In genomic region chr14:63641473-63642228, GRCh38 we compare ENCODE assay signal across 8 cellular contexts. TPM values are rescaled to one million over a fixed set of nuclear protein-coding genes. Genes with fewer than 3 reads are reported as not detected.
DNase-seq lines count a peak whose midpoint lies in the region; ATAC-seq, FAIRE-seq and TF ChIP-seq lines count a peak whose summit lies in the region.

A gene with protein sequence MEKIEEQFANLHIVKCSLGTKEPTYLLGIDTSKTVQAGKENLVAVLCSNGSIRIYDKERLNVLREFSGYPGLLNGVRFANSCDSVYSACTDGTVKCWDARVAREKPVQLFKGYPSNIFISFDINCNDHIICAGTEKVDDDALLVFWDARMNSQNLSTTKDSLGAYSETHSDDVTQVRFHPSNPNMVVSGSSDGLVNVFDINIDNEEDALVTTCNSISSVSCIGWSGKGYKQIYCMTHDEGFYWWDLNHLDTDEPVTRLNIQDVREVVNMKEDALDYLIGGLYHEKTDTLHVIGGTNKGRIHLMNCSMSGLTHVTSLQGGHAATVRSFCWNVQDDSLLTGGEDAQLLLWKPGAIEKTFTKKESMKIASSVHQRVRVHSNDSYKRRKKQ (minus strand): TSS chr14:63641871. CDS start chr14:63599942, 41,929 bp downstream.

- H3K36me3 ChIP-seq in IMR-90 (ENCODE audit: control insufficient read depth, insufficient read depth, low read length) (no peaks in the 10 kb centered on the region), OCI-LY7 (ENCODE audit: insufficient read depth, low read length) (peaks cover 33% of the 10 kb centered on the region), endothelial cell of umbilical vein (ENCODE audit: control insufficient read depth in 2 of 2, extremely low read depth in 1 of 2, insufficient read depth in 2 of 2, low read length in 2 of 2) (no peaks in the 10 kb centered on the region)

- H2BK120ac ChIP-seq in IMR-90 (ENCODE audit: low read depth, low read length), result peak within 1 kb of the TSS; percentile 66

- peaks cover 10 to 25% of the 10 kb centered on the region in 2 experiments; a peak in 2 of 4 replicates for H3K79me1 ChIP-seq in IMR-90 (ENCODE audit: low read depth in 1 of 2, low read length in 2 of 2)

- H3K9ac ChIP-seq in IMR-90 (ENCODE audit: low read depth, low read length) (peak within 1 kb of the TSS; percentile 78), endothelial cell of umbilical vein (replicated peaks; ENCODE audit: extremely low read depth, insufficient read depth, low read length) (peak within 1 kb of the TSS; percentile 89)

- H3K27me3 ChIP-seq in IMR-90 (ENCODE audit: control insufficient read depth, insufficient read depth, low read length) (no peaks in the 10 kb centered on the region), endothelial cell of umbilical vein (ENCODE audit: control insufficient read depth in 2 of 2, insufficient read depth in 2 of 2, low read length in 2 of 2) (no peaks in the 10 kb centered on the region)

- dilution Hi-C loops in IMR-90 (cut with HindIII; ENCODE audit: low sequenced_read_pairs, unreplicated experiment) (no loop called here), endothelial cell of umbilical vein (cut with MboI; ENCODE audit: extremely low pct_ligation_motif_present, low sequenced_read_pairs) (no loop called here)

- peak within 1 kb of the TSS; percentile 62 to 93 for H4K8ac ChIP-seq in IMR-90 (ENCODE audit: low read depth in 2 of 2, low read length in 2 of 2)

- ATAC-seq in GM21528 (IDR thresholded peaks at IDR 0.05; ENCODE audit: low FRiP score, unreplicated experiment) (peak; percentile 88), IMR-90 (ENCODE audit: low read depth) (peak; percentile 95)

- TF ChIP-seq POLR2A in IMR-90 (IDR thresholded peaks at IDR 0.05; ENCODE audit: low read depth, low read length) (peak; percentile 65; the same call in 1 of the 2 replicates), endothelial cell of umbilical vein (IDR thresholded peaks at IDR 0.05; ENCODE audit: low read depth, low read length) (peak; percentile 81)

- H2AK9ac ChIP-seq in IMR-90 (replicated peaks; ENCODE audit: low read depth, low read length, poor library complexity), result peak within 1 kb of the TSS; percentile 69

- peak within 1 kb of the TSS; percentile 84 for H4K5ac ChIP-seq in IMR-90 (ENCODE audit: low read depth, low read length)

- H2AK5ac ChIP-seq in IMR-90 (ENCODE audit: low read depth, low read length), result no peak within 1 kb of the TSS; the same call in 1 of the 2 replicates

- H2BK15ac ChIP-seq in IMR-90 (ENCODE audit: low read depth, low read length), result peak within 1 kb of the TSS; percentile 40; the same call in 1 of the 3 replicates

- H2BK5ac ChIP-seq in IMR-90 (ENCODE audit: low read depth, low read length, poor library complexity, severe bottlenecking), result peak within 1 kb of the TSS; percentile 94

- peak within 1 kb of the TSS; percentile 95 for H3K14ac ChIP-seq in IMR-90 (replicated peaks; ENCODE audit: low read depth, low read length)

- H3K79me2 ChIP-seq in OCI-LY7 (ENCODE audit: insufficient read depth, low read depth, low read length) (peaks cover 56% of the 10 kb centered on the region), endothelial cell of umbilical vein (ENCODE audit: control insufficient read depth, insufficient read depth, low read length) (peaks cover 36% of the 10 kb centered on the region)

- peak within 1 kb of the TSS; percentile 93 for H3K56ac ChIP-seq in IMR-90 (ENCODE audit: extremely low read depth, insufficient read depth, low read length)

- peak within 1 kb of the TSS; percentile 90 for H3K23ac ChIP-seq in IMR-90 (ENCODE audit: low read depth, low read length)

- TF ChIP-seq CTCF in IMR-90 (conservative IDR thresholded peaks at IDR 0.05; ENCODE audit: low read depth, low read length) (peak; percentile 66), OCI-LY7 (conservative IDR thresholded peaks at IDR 0.05; ENCODE audit: low read length) (peak; percentile 78), endothelial cell of umbilical vein (IDR thresholded peaks at IDR 0.05; ENCODE audit: extremely low read depth in 1 of 2, insufficient read depth in 1 of 2, low read depth in 1 of 2, low read length in 2 of 2) (peak; percentile 79)

- peak within 1 kb of the TSS; percentile 78 for H3K4ac ChIP-seq in IMR-90 (ENCODE audit: low read depth, low read length)

- FAIRE-seq in endothelial cell of umbilical vein (lab: Jason Lieb, UNC), result no peak

- no peak within 1 kb of the TSS for H2BK20ac ChIP-seq in IMR-90 (ENCODE audit: low read depth, low read length)

- DNase-seq in DMS153 (lab: John Stamatoyannopoulos, UW) (peak; percentile 99), IMR-90 (peak; percentile 100), OCI-LY7 (ENCODE audit: low spot score) (peak; percentile 99), activated T-cell treated with anti-CD3 and anti-CD28 coated beads for 1 hour (ENCODE audit: low read depth) (peak; percentile 89), endothelial cell of umbilical vein (ENCODE audit: low read depth, low spot score) (peak; percentile 100), midbrain (lab: John Stamatoyannopoulos, UW) (peak; percentile 99)
- peak; percentile 92 to 93 for DNase-seq in stimulated activated CD8-positive, alpha-beta memory T cell treated with anti-CD3 and anti-CD28 coated beads, Interleukin-2, amount 100 ng/mL, for 1 hour (ENCODE audit: low read depth in 2 of 2)

- in situ Hi-C loops in IMR-90 (cut with MboI; ENCODE audit: low sequenced_read_pairs), result no loop called here

- H3K4me2 ChIP-seq in IMR-90 (ENCODE audit: low read depth, low read length) (peak within 1 kb of the TSS; percentile 90), OCI-LY7 (ENCODE audit: low read length) (peak within 1 kb of the TSS; percentile 86), endothelial cell of umbilical vein (ENCODE audit: insufficient read depth, low read length) (peak within 1 kb of the TSS; percentile 97)

- no peaks in the 10 kb centered on the region for H3K9me2 ChIP-seq in OCI-LY7 (ENCODE audit: insufficient read depth, low read length)

- H3K9me3 ChIP-seq in IMR-90 (ENCODE audit: control insufficient read depth, insufficient read depth, low read length), result no peaks in the 10 kb centered on the region
- peaks cover 7% of the 10 kb centered on the region; the same call in 1 of the 2 replicates for H3K9me3 ChIP-seq in OCI-LY7 (ENCODE audit: low read length)
- H3K9me3 ChIP-seq in endothelial cell of umbilical vein (replicated peaks; ENCODE audit: control insufficient read depth, insufficient read depth, low read length), result no peaks in the 10 kb centered on the region

- H3K4me3 ChIP-seq in IMR-90 (ENCODE audit: insufficient read depth, low read depth, low read length) (peak within 1 kb of the TSS; percentile 77), OCI-LY7 (ENCODE audit: low read depth, low read length, poor library complexity, severe bottlenecking) (peak within 1 kb of the TSS; percentile 76), endothelial cell of umbilical vein (replicated peaks in 1 of 3; ENCODE audit: insufficient read depth in 1 of 3, low read depth in 1 of 3, low read length in 3 of 3) (peak within 1 kb of the TSS; percentile 90 to 95 (median 93))

- 0% methylated on average over 36 of the region's 60 CpGs; no CpG with 5 or more reads in 1 of the 2 experiments for WGBS in IMR-90 (ENCODE audit: extremely low coverage in 2 of 2, insufficient read length in 1 of 2), 2 experiments

- H3K27ac ChIP-seq in IMR-90 (ENCODE audit: insufficient read depth, low read length), result peak within 1 kb of the TSS; percentile 71
- peak within 1 kb of the TSS; percentile 89 for H3K27ac ChIP-seq in OCI-LY7 (ENCODE audit: low read depth, low read length, poor library complexity, severe bottlenecking)
- peak within 1 kb of the TSS; percentile 80 for H3K27ac ChIP-seq in endothelial cell of umbilical vein (ENCODE audit: insufficient read depth, low read depth, low read length)

- H4K20me1 ChIP-seq in IMR-90 (ENCODE audit: insufficient read depth, low read length) (peaks cover 3% of the 10 kb centered on the region; the same call in 1 of the 2 replicates), OCI-LY7 (ENCODE audit: insufficient read depth, low read length) (no peaks in the 10 kb centered on the region), endothelial cell of umbilical vein (replicated peaks; ENCODE audit: control insufficient read depth, extremely low read depth, insufficient read depth, low read length) (no peaks in the 10 kb centered on the region)

- intact Hi-C loops in IMR-90 (cut with micrococcal nuclease) (loop anchor here (2.0 kb wide), 2 partner anchors 85 to 129 kb away; no protein-coding TSS in a partner anchor), OCI-LY7 (cut with micrococcal nuclease; ENCODE audit: unreplicated experiment) (loop anchor here (1.0 to 2.0 kb wide), 3 partner anchors 84 to 107 kb away; partner anchors contain the start of gene PPP2R5E), endothelial cell of umbilical vein (cut with micrococcal nuclease) (loop anchor here (1.0 to 10.0 kb wide), 8 partner anchors 26 to 863 kb away; partner anchors contain the start of genes PPP2R5E, SYNE2, ZBTB1 and ZBTB25)

- POLR2A ChIA-PET in IMR-90 (lab: Charles Lee; ENCODE audit: unreplicated experiment) (interaction anchor here (0.6 to 0.7 kb wide), 2 partner anchors 89 to 324 kb away, joined by 3 read pairs; no protein-coding TSS in a partner anchor), OCI-LY7 (lab: Charles Lee) (interaction anchor here (0.5 to 2.8 kb wide), 34 partner anchors 9 to 1922 kb away, joined by 3 to 17 read pairs (median 4); partner anchors contain the start of gene PPP2R5E), endothelial cell of umbilical vein (lab: Charles Lee) (interaction anchor here (0.5 to 1.1 kb wide), 4 partner anchors 11 to 84 kb away, joined by 3 read pairs; no protein-coding TSS in a partner anchor)

- CTCF ChIA-PET in IMR-90 (lab: Yijun Ruan, JAX), result interaction anchor here (0.6 to 1.7 kb wide), 6 partner anchors 8 to 662 kb away, joined by 3 to 5 read pairs (median 4); no protein-coding TSS in a partner anchor
- CTCF ChIA-PET in OCI-LY7 (lab: Charles Lee; ENCODE audit: unreplicated experiment), result interaction anchor here (1.0 to 1.5 kb wide), 3 partner anchors 13 to 781 kb away, joined by 3 to 4 read pairs (median 4); no protein-coding TSS in a partner anchor
- CTCF ChIA-PET in endothelial cell of umbilical vein (lab: Charles Lee), result interaction anchor here (0.5 to 4.3 kb wide), 23 partner anchors 9 to 662 kb away, joined by 3 to 24 read pairs (median 5); partner anchors contain the start of genes PPP2R5E and SGPP1

- H3K9me1 ChIP-seq in IMR-90 (ENCODE audit: insufficient read depth, low read length) (peaks cover 5% of the 10 kb centered on the region; the same call in 1 of the 2 replicates), endothelial cell of umbilical vein (replicated peaks; ENCODE audit: control insufficient read depth, extremely low read depth, insufficient read depth, low read length) (no peaks in the 10 kb centered on the region)

- peak within 1 kb of the TSS; percentile 67 for H3K18ac ChIP-seq in IMR-90 (ENCODE audit: low read depth, low read length)

- peak within 1 kb of the TSS; percentile 69 for H4K91ac ChIP-seq in IMR-90 (ENCODE audit: insufficient read depth, low read depth, low read length)

- H2AFZ ChIP-seq in IMR-90 (replicated peaks; ENCODE audit: low read length, poor library complexity) (peak within 1 kb of the TSS; percentile 96), OCI-LY7 (ENCODE audit: low read length) (peak within 1 kb of the TSS; percentile 83), endothelial cell of umbilical vein (ENCODE audit: low read depth, low read length) (peak within 1 kb of the TSS; percentile 60)

- no TSS peak for BruUV-seq in IMR-90 (replicated peaks; lab: Mats Ljungman, UMichigan)
- no TSS peak for BruUV-seq in OCI-LY7 (replicated peaks; lab: Mats Ljungman, UMichigan)
- no TSS peak for BruUV-seq in endothelial cell of umbilical vein (replicated peaks; lab: Mats Ljungman, UMichigan)

- peak; percentile 51 for TF ChIP-seq RAD21 in IMR-90 (IDR thresholded peaks at IDR 0.05; ENCODE audit: low read length)

- H3K4me1 ChIP-seq in IMR-90 (ENCODE audit: control insufficient read depth, insufficient read depth, low read length) (no peaks in the 10 kb centered on the region), OCI-LY7 (ENCODE audit: insufficient read depth, low read length, poor library complexity, severe bottlenecking) (peaks cover 30% of the 10 kb centered on the region), endothelial cell of umbilical vein (ENCODE audit: control insufficient read depth, extremely low read depth, insufficient read depth, low read length) (peaks cover 4% of the 10 kb centered on the region)

RNA-seq across cellular contexts. Expression of the gene that starts here (rescaled TPM):
- total RNA-seq in IMR-90 (2012; rRNA removed) (10.2 and 22.5 TPM in 2 replicates), OCI-LY7 (2022) (23.5 and 27.9 TPM in 2 replicates), endothelial cell of umbilical vein (10.7 and 12.0 TPM in 2 replicates)
- polyA plus RNA-seq in IMR-90 (2012; rRNA removed) (3.2 and 4.3 TPM in 2 replicates), endothelial cell of umbilical vein (2.4 and 3.5 TPM in 2 replicates)
- 0.34 and 0.52 TPM in 2 replicates for polyA plus RNA-seq in IMR-90 (2012; cell fraction: cytosol; rRNA removed)
- 0.18 and 1.6 TPM in 2 replicates for polyA plus RNA-seq in IMR-90 (2012; cell fraction: nucleus; rRNA removed; ENCODE audit: low replicate concordance)
- 14.7 and 15.5 TPM in 2 replicates for total RNA-seq in OCI-LY7 (2014; rRNA removed; shearing (Covaris generic))
- 3.9 and 4.0 TPM in 2 replicates for polyA plus RNA-seq in endothelial cell of umbilical vein (2011; cell fraction: cytosol; rRNA removed)
- 2.7 and 4.1 TPM in 2 replicates for polyA plus RNA-seq in endothelial cell of umbilical vein (2011; cell fraction: nucleus; rRNA removed)
- 7.5 and 10.5 TPM in 2 replicates for polyA plus RNA-seq in endothelial cell of umbilical vein (2012)
- polyA minus RNA-seq in endothelial cell of umbilical vein, result 6.1 and 9.4 TPM in 2 replicates
- 7.8 TPM for polyA minus RNA-seq in endothelial cell of umbilical vein (2011; cell fraction: cytosol; rRNA and poly(A)+ RNA removed)
- 3.1 and 4.6 TPM in 2 replicates for polyA minus RNA-seq in endothelial cell of umbilical vein (2011; cell fraction: nucleus; rRNA and poly(A)+ RNA removed)

Comparison
In these comparisons a context has a peak if more than half of its experiments do, and no peak if none do; other contexts are left out.
1. Peak in every context shown above with its lines: DNase-seq, ATAC-seq, H3K4me3 ChIP-seq and H3K27ac ChIP-seq.